27 cellular contexts compared by ENCODE assay signal in genomic region chr2:160029270-160029628, GRCh38. TPM values are rescaled to one million over a fixed set of nuclear protein-coding genes. Genes with fewer than 3 reads are reported as not detected.
"Had no signal": no experiment of that assay in that cellular context is flagged by ENCODE, and none has a peak within 500 bp of the region (broad histone marks: within the 10 kb centered on the region; RNA-seq: fewer than 3 reads in every experiment).

No MANE protein-coding gene starts in this region.

- DNase-seq: activated CD4-positive, alpha-beta T cell treated with anti-CD3 and anti-CD28 coated beads for 36 hours; activated CD4-positive, CD25-positive, alpha-beta regulatory T cell; activated CD8-positive, alpha-beta memory T cell treated with anti-CD3 and anti-CD28 coated beads for 24 hours; activated effector memory CD4-positive, alpha-beta T cell treated with Interleukin-2 at 50 U/mL for 16 hours; activated naive CD4-positive, alpha-beta T cell treated with Interleukin-2 at 50 U/mL for 16 hours; activated naive CD8-positive, alpha-beta T cell treated with anti-CD3 and anti-CD28 coated beads for 36 hours; adrenal gland; brain microvascular endothelial cell; central memory CD4-positive, alpha-beta T cell; endodermal cell; foreskin keratinocyte; heart left ventricle; kidney glomerular epithelial cell; mesendoderm; natural killer cell; sigmoid colon; small intestine; stimulated activated CD4-positive, alpha-beta T cell treated with anti-CD3 and anti-CD28 coated beads, Interleukin-4, amount 100 ng/mL, for 24 hours; T-helper 1 cell; trophoblast cell had no signal

- H3K36me3 ChIP-seq: adrenal gland had no signal

- H3K27me3 ChIP-seq: adrenal gland, ascending aorta, brain microvascular endothelial cell, foreskin keratinocyte, heart left ventricle, sigmoid colon, suprapubic skin had no signal

- H3K4me3 ChIP-seq: adrenal gland, heart left ventricle, lung, sigmoid colon, suprapubic skin had no signal

- ATAC-seq: activated CD4-positive, alpha-beta T cell treated with anti-CD3 and anti-CD28 coated beads for 36 hours; esophagus mucosa; foreskin keratinocyte; left lobe of liver; stimulated activated effector memory CD8-positive, alpha-beta T cell treated with anti-CD3 and anti-CD28 coated beads, Interleukin-12 subunit alpha, Interleukin-12 subunit beta, amount 100 ng/mL, for 72 hours had no signal

- H3K9me3 ChIP-seq: adrenal gland, ascending aorta, heart left ventricle, sigmoid colon, suprapubic skin had no signal

- H3K4me1 ChIP-seq: foreskin keratinocyte had no signal

- H3K27ac ChIP-seq: adrenal gland, brain microvascular endothelial cell, foreskin keratinocyte, sigmoid colon, suprapubic skin had no signal

- FAIRE-seq: small intestine had no signal

RNA-seq across cellular contexts. Expression of gene PLA2R1, which starts 33.2 kb away (rescaled TPM):
- total RNA-seq: activated naive CD8-positive, alpha-beta T cell treated with anti-CD3 and anti-CD28 coated beads for 36 hours; mononuclear cell; natural killer cell had no signal
